In genomic region chr10:987906-988666, GRCh38 we compare ENCODE assay signal across 8 cellular contexts. TPM values are rescaled to one million over a fixed set of nuclear protein-coding genes. Genes with fewer than 3 reads are reported as not detected.
A peak's percentile ranks its signal among the peaks of the same experiment; 100 is the strongest.
DNase-seq lines count a peak whose midpoint lies in the region; ATAC-seq, FAIRE-seq and TF ChIP-seq lines count a peak whose summit lies in the region.

Gene GTPBP4, plus strand, starts transcription at chr10:988434. Its CDS starts 46 bp downstream, at chr10:988480.

- peak within 1 kb of the TSS; percentile 87 for H3K4me2 ChIP-seq in mammary epithelial cell (ENCODE audit: insufficient read depth, low read depth, low read length)

- H3K4me3 ChIP-seq in AG04449 (ENCODE audit: low read depth, low read length) (peak within 1 kb of the TSS; percentile 95), WERI-Rb-1 (ENCODE audit: low read depth, low read length) (peak within 1 kb of the TSS; percentile 99), mammary epithelial cell (replicated peaks in 1 of 3; ENCODE audit: insufficient read depth in 1 of 3, low read depth in 2 of 3, low read length in 3 of 3) (peak within 1 kb of the TSS; percentile 89 to 99 (median 98)), small intestine (ENCODE audit: low read depth in 1 of 2, low read length in 2 of 2) (peak within 1 kb of the TSS; percentile 88 to 98)

- TF ChIP-seq CTCF in AG04449 (IDR thresholded peaks at IDR 0.05; ENCODE audit: insufficient read depth, low read length, missing control alignments), result peak; percentile 33
- TF ChIP-seq CTCF in WERI-Rb-1 (IDR thresholded peaks at IDR 0.05; ENCODE audit: low read depth, low read length), result peak; percentile 20; the same call in 1 of the 2 replicates
- TF ChIP-seq CTCF in mammary epithelial cell (conservative IDR thresholded peaks at IDR 0.05 in 1 of 2, IDR thresholded peaks at IDR 0.05 in 1 of 2; ENCODE audit: extremely low read depth in 1 of 2, insufficient read depth in 1 of 2, low read depth in 1 of 2, low read length in 2 of 2), result peak in 1 of 2 donors; percentile 19

- intact Hi-C loops in mammary epithelial cell (cut with micrococcal nuclease), result loop anchor here (2.0 kb wide), 2 partner anchors 57 to 61 kb away; partner anchors contain the start of genes IDI1 and LARP4B

- DNase-seq in AG04449 (ENCODE audit: low read depth, low spot score), result peak; percentile 81
- DNase-seq in NCI-H2171 (lab: John Stamatoyannopoulos, UW), result peak; percentile 85
- DNase-seq in WERI-Rb-1, result peak; percentile 90
- DNase-seq in mammary epithelial cell, result peak; percentile 93
- peak; percentile 100 for DNase-seq in iPS-NIHi11 (ENCODE audit: low spot score)
- peak; percentile 99 for DNase-seq in small intestine

- WGBS in mammary epithelial cell (ENCODE audit: low coverage, missing lambda C conversion rate), result 2% methylated on average over 38 of the region's 71 CpGs
- 0% methylated on average over 66 to 71 of the region's 71 CpGs for WGBS in small intestine, 3 donors

- no peaks in the 10 kb centered on the region for H4K20me1 ChIP-seq in mammary epithelial cell (ENCODE audit: insufficient read depth, low read length)

- H3K36me3 ChIP-seq in WERI-Rb-1, result no peaks in the 10 kb centered on the region
- peaks cover 9% of the 10 kb centered on the region for H3K36me3 ChIP-seq in mammary epithelial cell (ENCODE audit: insufficient read depth, low read length)
- no peaks in the 10 kb centered on the region for H3K36me3 ChIP-seq in small intestine (ENCODE audit: control insufficient read depth in 2 of 2, insufficient read depth in 2 of 2, low read length in 2 of 2)

- H3K9ac ChIP-seq in mammary epithelial cell (ENCODE audit: insufficient read depth, low read length), result peak within 1 kb of the TSS; percentile 97

- no TSS peak for BruUV-seq in mammary epithelial cell (replicated peaks; lab: Mats Ljungman, UMichigan)

- ATAC-seq in GM18867 (IDR thresholded peaks at IDR 0.05; ENCODE audit: unreplicated experiment) (peak; percentile 93), HG03103 (IDR thresholded peaks at IDR 0.05; ENCODE audit: low read depth, unreplicated experiment) (peak; percentile 98)

- CTCF ChIA-PET in AG04449 (lab: Yijun Ruan, JAX), result interaction anchor here (1.4 to 1.6 kb wide), 3 partner anchors 10 to 148 kb away, joined by 3 to 4 read pairs (median 3); no protein-coding TSS in a partner anchor
- CTCF ChIA-PET in mammary epithelial cell (lab: Charles Lee; ENCODE audit: low non-redundant PET), result no interaction called here

- dilution Hi-C loops in mammary epithelial cell (cut with HindIII; ENCODE audit: low sequenced_read_pairs), result loop anchor here (5.0 kb wide), 2 partner anchors 49 to 56 kb away; partner anchors contain the start of gene LARP4B

- FAIRE-seq in small intestine (lab: Jason Lieb, UNC), result no peak

- peaks cover 66% of the 10 kb centered on the region for H3K79me2 ChIP-seq in mammary epithelial cell (ENCODE audit: insufficient read depth, low read length)

- in situ Hi-C loops in mammary epithelial cell (cut with MboI; ENCODE audit: low sequenced_read_pairs in 2 of 2), result loop anchor here in 1 of 2 donors (5.0 kb wide), 1 partner anchor 56 kb away; the partner anchor contains the start of gene LARP4B

- H3K27me3 ChIP-seq in WERI-Rb-1 (ENCODE audit: insufficient read depth, low read depth, severe bottlenecking), result no peaks in the 10 kb centered on the region
- no peaks in the 10 kb centered on the region for H3K27me3 ChIP-seq in mammary epithelial cell (ENCODE audit: insufficient read depth, low read length)
- H3K27me3 ChIP-seq in small intestine (ENCODE audit: control insufficient read depth in 2 of 2, insufficient read depth in 2 of 2, low read length in 2 of 2), result no peaks in the 10 kb centered on the region

- H3K27ac ChIP-seq in WERI-Rb-1, result peak within 1 kb of the TSS; percentile 83
- H3K27ac ChIP-seq in mammary epithelial cell (ENCODE audit: insufficient read depth, low read depth, low read length), result peak within 1 kb of the TSS; percentile 93
- peak within 1 kb of the TSS; percentile 77 to 87 for H3K27ac ChIP-seq in small intestine (ENCODE audit: low read depth in 1 of 2, low read length in 1 of 2)

- POLR2A ChIA-PET in AG04449 (lab: Yijun Ruan, JAX), result interaction anchor here (0.7 to 1.5 kb wide), 6 partner anchors 34 to 169 kb away, joined by 3 to 7 read pairs (median 4); partner anchors contain the start of genes IDI1 and WDR37

- H3K9me3 ChIP-seq in WERI-Rb-1 (ENCODE audit: severe bottlenecking), result no peaks in the 10 kb centered on the region
- no peaks in the 10 kb centered on the region for H3K9me3 ChIP-seq in mammary epithelial cell (replicated peaks; ENCODE audit: insufficient read depth, low read length)
- no peaks in the 10 kb centered on the region for H3K9me3 ChIP-seq in small intestine (ENCODE audit: control insufficient read depth, low read depth)

- H3K4me1 ChIP-seq in mammary epithelial cell (ENCODE audit: insufficient read depth, low read length), result peaks cover 32% of the 10 kb centered on the region
- H3K4me1 ChIP-seq in small intestine (ENCODE audit: control insufficient read depth in 2 of 2, insufficient read depth in 1 of 2, low read depth in 1 of 2, low read length in 1 of 2), result peaks cover 0 to 15% of the 10 kb centered on the region in 2 donors

- peak within 1 kb of the TSS; percentile 87 for H2AFZ ChIP-seq in mammary epithelial cell (ENCODE audit: low read depth, low read length)

RNA-seq across cellular contexts. Expression of gene GTPBP4, which starts in this region (rescaled TPM):
- total RNA-seq in mammary epithelial cell, result 100 to 1,000 TPM in 1 of 2 donors, 10 to 100 TPM in 1; 31.0 to 114 TPM
- polyA plus RNA-seq in mammary epithelial cell, result 33.8 TPM
- polyA minus RNA-seq in mammary epithelial cell, result 36.4 TPM
- polyA plus RNA-seq in small intestine, result 10 to 100 TPM; 16.8 to 32.3 (median 27.8) TPM

Comparison
In these comparisons a context has a peak if more than half of its experiments do, and no peak if none do; other contexts are left out.
1. Peak in every context shown above with its lines: DNase-seq, ATAC-seq, H3K4me3 ChIP-seq and H3K27ac ChIP-seq.